Comparison of ENCODE assay signal across 22 cellular contexts in genomic region chr1:169873582-169874200, GRCh38. TPM values are rescaled to one million over a fixed set of nuclear protein-coding genes. Genes with fewer than 3 reads are reported as not detected.
DNase-seq lines count a peak whose midpoint lies in the region; ATAC-seq, FAIRE-seq and TF ChIP-seq lines count a peak whose summit lies in the region.
"Had no signal": no experiment of that assay in that cellular context is flagged by ENCODE, and none has a peak within 500 bp of the region (broad histone marks: within the 10 kb centered on the region; RNA-seq: fewer than 3 reads in every experiment).

No MANE protein-coding gene starts in this region.

- H4K20me1 ChIP-seq in osteoblast (ENCODE audit: insufficient read depth, low read length): no peaks in the 10 kb centered on the region

- no peak for ATAC-seq in activated T-helper 17 cell treated with anti-CD3 and anti-CD28 coated beads, Interleukin-2, amount 50 U/mL, for 72 hours (replicated peaks)
- no peak for ATAC-seq in HG02870 (IDR thresholded peaks at IDR 0.05; ENCODE audit: unreplicated experiment)
- ATAC-seq: activated CD8-positive, alpha-beta T cell treated with anti-CD3 and anti-CD28 coated beads, Interleukin-2, amount 10 ng/mL, durations not matched to agents 7 days and 5 days; stimulated activated naive CD8-positive, alpha-beta T cell treated with anti-CD3 and anti-CD28 coated beads, Interleukin-15, amount 100 ng/mL, for 72 hours; WTC11 had no signal

- H3K4me1 Mint-ChIP-seq in IgD-negative memory B cell: peaks cover 25 to 30% (median 26%) of the 10 kb centered on the region in 3 donors
- peaks cover 16% of the 10 kb centered on the region for H3K4me1 Mint-ChIP-seq in activated T-helper 17 cell treated with anti-CD3 and anti-CD28 coated beads, Interleukin-2, amount 50 U/mL, for 72 hours
- no peaks in the 10 kb centered on the region for H3K4me1 Mint-ChIP-seq in endodermal cell
- peaks cover 6% of the 10 kb centered on the region for H3K4me1 Mint-ChIP-seq in activated CD4-positive, alpha-beta memory T cell treated with anti-CD3 and anti-CD28 coated beads, Interleukin-2, amount 10 ng/mL, durations not matched to agents 7 days and 5 days
- H3K4me1 Mint-ChIP-seq: WTC11 had no signal

- peak overlapping the region in 2 of 3 donors; percentile 9 for H3K27ac Mint-ChIP-seq in IgD-negative memory B cell
- peak overlapping the region; percentile 61 for H3K27ac Mint-ChIP-seq in activated T-helper 17 cell treated with anti-CD3 and anti-CD28 coated beads, Interleukin-2, amount 50 U/mL, for 72 hours
- H3K27ac Mint-ChIP-seq in endodermal cell: no peak overlapping the region
- H3K27ac Mint-ChIP-seq in activated CD4-positive, alpha-beta memory T cell treated with anti-CD3 and anti-CD28 coated beads, Interleukin-2, amount 10 ng/mL, durations not matched to agents 7 days and 5 days: no peak overlapping the region
- H3K27ac Mint-ChIP-seq: activated CD8-positive, alpha-beta T cell treated with anti-CD3 and anti-CD28 coated beads, Interleukin-2, amount 10 ng/mL, durations not matched to agents 7 days and 5 days; activated naive CD4-positive, alpha-beta T cell treated with anti-CD3 and anti-CD28 coated beads, Interleukin-2, amount 10 ng/mL, durations not matched to agents 7 days and 5 days; activated T-cell treated with anti-CD3 and anti-CD28 coated beads, Interleukin-2, amount 50 U/mL, for 24 hours; dendritic cell treated with granulocyte-macrophage colony-stimulating factor and Interleukin-4, amounts not matched to agents 40 ng/mL and 50 ng/mL, for 4 days; WTC11 had no signal

- H3K4me1 ChIP-seq in osteoblast (ENCODE audit: insufficient read depth, low read length) (peaks cover 20% of the 10 kb centered on the region), endodermal cell (ENCODE audit: control insufficient read depth, insufficient read depth, low read length) (no peaks in the 10 kb centered on the region)
- H3K4me1 ChIP-seq: tibial nerve had no signal

- no peak overlapping the region for H3K9ac ChIP-seq in endodermal cell (ENCODE audit: extremely low read depth, low read length, poor library complexity, severe bottlenecking)

- H3K4me3 Mint-ChIP-seq in IgD-negative memory B cell (peak overlapping the region in 2 of 4 donors; percentile 15 to 78), endodermal cell (no peak overlapping the region)
- H3K4me3 Mint-ChIP-seq in activated T-helper 17 cell treated with anti-CD3 and anti-CD28 coated beads, Interleukin-2, amount 50 U/mL, for 72 hours: no peak overlapping the region
- H3K4me3 Mint-ChIP-seq in activated CD4-positive, alpha-beta memory T cell treated with anti-CD3 and anti-CD28 coated beads, Interleukin-2, amount 10 ng/mL, durations not matched to agents 7 days and 5 days: no peak overlapping the region
- H3K4me3 Mint-ChIP-seq: activated CD8-positive, alpha-beta T cell treated with anti-CD3 and anti-CD28 coated beads, Interleukin-2, amount 10 ng/mL, durations not matched to agents 7 days and 5 days; activated naive CD4-positive, alpha-beta T cell treated with anti-CD3 and anti-CD28 coated beads, Interleukin-2, amount 10 ng/mL, durations not matched to agents 7 days and 5 days; activated T-cell treated with anti-CD3 and anti-CD28 coated beads, Interleukin-2, amount 50 U/mL, for 24 hours; dendritic cell treated with granulocyte-macrophage colony-stimulating factor and Interleukin-4, amounts not matched to agents 40 ng/mL and 50 ng/mL, for 4 days; stimulated activated naive CD8-positive, alpha-beta T cell treated with anti-CD3 and anti-CD28 coated beads, Interleukin-15, amount 100 ng/mL, for 72 hours; WTC11 had no signal

- TF ChIP-seq CTCF in D721Med (IDR thresholded peaks at IDR 0.05; ENCODE audit: insufficient read depth, missing control alignments) (no peak), osteoblast (IDR thresholded peaks at IDR 0.05; ENCODE audit: extremely low read depth, low read depth, low read length) (no peak), endodermal cell (conservative IDR thresholded peaks at IDR 0.05) (no peak)

- H3K27me3 ChIP-seq in osteoblast (ENCODE audit: insufficient read depth, low read length) (no peaks in the 10 kb centered on the region), endodermal cell (ENCODE audit: control insufficient read depth, insufficient read depth, low read length, poor library complexity, severe bottlenecking) (no peaks in the 10 kb centered on the region)
- H3K27me3 ChIP-seq: tibial nerve had no signal

- no peak overlapping the region for H3K4me3 ChIP-seq in osteoblast (ENCODE audit: insufficient read depth, low read length)
- no peak overlapping the region for H3K4me3 ChIP-seq in endodermal cell (ENCODE audit: low read length)
- H3K4me3 ChIP-seq: left ventricle myocardium inferior, tibial nerve had no signal

- no peak overlapping the region for H2AFZ ChIP-seq in osteoblast (ENCODE audit: low read length)

- peaks cover 42% of the 10 kb centered on the region for H3K36me3 ChIP-seq in osteoblast (ENCODE audit: insufficient read depth, low read length)
- peaks cover 77% of the 10 kb centered on the region for H3K36me3 ChIP-seq in endodermal cell (ENCODE audit: control insufficient read depth, insufficient read depth, low read length)

- CTCF ChIA-PET in activated CD4-positive, alpha-beta memory T cell treated with anti-CD3 and anti-CD28 coated beads, Interleukin-2, amount 10 ng/mL, durations not matched to agents 7 days and 5 days (lab: Charles Lee): no interaction called here

- H3K36me3 Mint-ChIP-seq in IgD-negative memory B cell (peaks cover 29% of the 10 kb centered on the region), endodermal cell (ENCODE audit: low read depth) (peaks cover 77% of the 10 kb centered on the region)
- peaks cover 100% of the 10 kb centered on the region for H3K36me3 Mint-ChIP-seq in activated T-helper 17 cell treated with anti-CD3 and anti-CD28 coated beads, Interleukin-2, amount 50 U/mL, for 72 hours (ENCODE audit: low read depth)
- peaks cover 84% of the 10 kb centered on the region for H3K36me3 Mint-ChIP-seq in activated CD4-positive, alpha-beta memory T cell treated with anti-CD3 and anti-CD28 coated beads, Interleukin-2, amount 10 ng/mL, durations not matched to agents 7 days and 5 days (ENCODE audit: low read depth)

- H3K27me3 Mint-ChIP-seq in IgD-negative memory B cell (no peaks in the 10 kb centered on the region), endodermal cell (ENCODE audit: insufficient read depth) (no peaks in the 10 kb centered on the region)
- H3K27me3 Mint-ChIP-seq in activated T-helper 17 cell treated with anti-CD3 and anti-CD28 coated beads, Interleukin-2, amount 50 U/mL, for 72 hours: no peaks in the 10 kb centered on the region
- no peaks in the 10 kb centered on the region for H3K27me3 Mint-ChIP-seq in activated CD4-positive, alpha-beta memory T cell treated with anti-CD3 and anti-CD28 coated beads, Interleukin-2, amount 10 ng/mL, durations not matched to agents 7 days and 5 days
- H3K27me3 Mint-ChIP-seq: activated naive CD4-positive, alpha-beta T cell treated with anti-CD3 and anti-CD28 coated beads, Interleukin-2, amount 10 ng/mL, durations not matched to agents 7 days and 5 days; activated T-cell treated with anti-CD3 and anti-CD28 coated beads, Interleukin-2, amount 50 U/mL, for 24 hours; dendritic cell treated with granulocyte-macrophage colony-stimulating factor and Interleukin-4, amounts not matched to agents 40 ng/mL and 50 ng/mL, for 4 days; stimulated activated naive CD8-positive, alpha-beta T cell treated with anti-CD3 and anti-CD28 coated beads, Interleukin-15, amount 100 ng/mL, for 72 hours had no signal

- peaks cover 2% of the 10 kb centered on the region for H3K79me2 ChIP-seq in osteoblast (ENCODE audit: insufficient read depth, low read length)

- no peaks in the 10 kb centered on the region for H3K9me3 ChIP-seq in osteoblast (ENCODE audit: low read depth, low read length)
- H3K9me3 ChIP-seq in endodermal cell (ENCODE audit: control insufficient read depth, low read length): peaks cover 29% of the 10 kb centered on the region
- H3K9me3 ChIP-seq: left ventricle myocardium inferior, tibial nerve had no signal

- H3K9me3 Mint-ChIP-seq in IgD-negative memory B cell (no peaks in the 10 kb centered on the region), endodermal cell (peaks cover 28% of the 10 kb centered on the region)
- H3K9me3 Mint-ChIP-seq in activated T-helper 17 cell treated with anti-CD3 and anti-CD28 coated beads, Interleukin-2, amount 50 U/mL, for 72 hours: peaks cover 3% of the 10 kb centered on the region
- H3K9me3 Mint-ChIP-seq in activated CD4-positive, alpha-beta memory T cell treated with anti-CD3 and anti-CD28 coated beads, Interleukin-2, amount 10 ng/mL, durations not matched to agents 7 days and 5 days: peaks cover 8% of the 10 kb centered on the region
- H3K9me3 Mint-ChIP-seq: activated T-cell treated with anti-CD3 and anti-CD28 coated beads, Interleukin-2, amount 50 U/mL, for 24 hours had no signal

- peak overlapping the region; percentile 74 for H3K27ac ChIP-seq in osteoblast (ENCODE audit: low read depth, low read length)
- no peak overlapping the region for H3K27ac ChIP-seq in endodermal cell (ENCODE audit: low read depth, low read length)
- H3K27ac ChIP-seq: left ventricle myocardium inferior, tibial nerve had no signal

- DNase-seq in D721Med (ENCODE audit: insufficient read length, low spot score): no peak
- no peak for DNase-seq in osteoblast (ENCODE audit: insufficient read length, low spot score, missing footprints)
- DNase-seq in endodermal cell: no peak
- DNase-seq in activated CD4-positive, alpha-beta memory T cell treated with anti-CD3 and anti-CD28 coated beads, Interleukin-2, amount 10 ng/mL, durations not matched to agents 7 days and 5 days: no peak
- no peak for DNase-seq in NCI-H748 (lab: John Stamatoyannopoulos, UW; ENCODE audit: unreplicated experiment)
- DNase-seq: activated CD8-positive, alpha-beta T cell treated with anti-CD3 and anti-CD28 coated beads, Interleukin-2, amount 10 ng/mL, durations not matched to agents 7 days and 5 days; activated naive CD4-positive, alpha-beta T cell treated with anti-CD3 and anti-CD28 coated beads, Interleukin-2, amount 10 ng/mL, durations not matched to agents 7 days and 5 days; activated T-cell treated with anti-CD3 and anti-CD28 coated beads, Interleukin-2, amount 50 U/mL, for 24 hours; amygdala; caudate nucleus; DMS79; left ventricle myocardium inferior; NCI-H1417 treated with DMSO at 0.1 percent for 48 hours; stimulated activated CD4-positive, alpha-beta T cell treated with anti-CD3 and anti-CD28 coated beads, Interleukin-4, amount 100 ng/mL, for 24 hours; stimulated activated naive CD8-positive, alpha-beta T cell treated with anti-CD3 and anti-CD28 coated beads, Interleukin-15, amount 100 ng/mL, for 72 hours had no signal

- POLR2A ChIA-PET in activated CD4-positive, alpha-beta memory T cell treated with anti-CD3 and anti-CD28 coated beads, Interleukin-2, amount 10 ng/mL, durations not matched to agents 7 days and 5 days (lab: Charles Lee): no interaction called here

- FAIRE-seq in D721Med (lab: Jason Lieb, UNC): peak; percentile 87
- FAIRE-seq: endothelial cell of umbilical vein had no signal

- no peak overlapping the region for H3K4me2 ChIP-seq in osteoblast (ENCODE audit: insufficient read depth, low read length)

- WGBS in endodermal cell (ENCODE audit: insufficient coverage in 1 of 2, insufficient read length in 1 of 2), 2 experiments: 90 to 96% methylated on average over 2 to 3 of the region's 3 CpGs

RNA-seq across cellular contexts. Expression of gene SCYL3, which starts 20.0 kb away (rescaled TPM):
- 15.1 TPM for polyA plus RNA-seq in IgD-negative memory B cell
- 10 to 100 TPM; 15.0 to 16.4 TPM for total RNA-seq in activated T-helper 17 cell treated with anti-CD3 and anti-CD28 coated beads, Interleukin-2, amount 50 U/mL, for 72 hours
- total RNA-seq in osteoblast (9.4 and 10.1 TPM in 2 replicates), endodermal cell (1 to 10 TPM; 7.9 to 8.1 TPM)
- polyA plus RNA-seq in endodermal cell (2013, experiment 1 of 2): 7.9 TPM
- polyA plus RNA-seq in endodermal cell (2013, experiment 2 of 2): 6.7 TPM
- total RNA-seq in activated CD4-positive, alpha-beta memory T cell treated with anti-CD3 and anti-CD28 coated beads, Interleukin-2, amount 10 ng/mL, durations not matched to agents 7 days and 5 days: 10 to 100 TPM; 16.1 to 16.8 TPM

Comparison
In these comparisons a context has a peak if more than half of its experiments do, and no peak if none do; other contexts are left out.
1. H3K27ac Mint-ChIP-seq: peak in IgD-negative memory B cell (2 of 3) and activated T-helper 17 cell treated with anti-CD3 and anti-CD28 coated beads, Interleukin-2, amount 50 U/mL, for 72 hours (single experiment); none in endodermal cell (single experiment) and activated CD4-positive, alpha-beta memory T cell treated with anti-CD3 and anti-CD28 coated beads, Interleukin-2, amount 10 ng/mL, durations not matched to agents 7 days and 5 days (single experiment).